In genomic region chr1:228923973-228924766, GRCh38 we compare ENCODE assay signal across 15 cellular contexts.
DNase-seq lines count a peak whose midpoint lies in the region; ATAC-seq, FAIRE-seq and TF ChIP-seq lines count a peak whose summit lies in the region.
"Had no signal": no experiment of that assay in that cellular context is flagged by ENCODE, and none has a peak within 500 bp of the region (broad histone marks: within the 10 kb centered on the region; RNA-seq: fewer than 3 reads in every experiment).

No MANE protein-coding gene starts in this region.

- TF ChIP-seq CTCF in natural killer cell (IDR thresholded peaks at IDR 0.05) = no peak
- no peak for TF ChIP-seq CTCF in fibroblast of villous mesenchyme (IDR thresholded peaks at IDR 0.05; ENCODE audit: insufficient read depth, low read depth, low read length)

- H3K4me3 Mint-ChIP-seq in natural killer cell treated with Interleukin-12 subunit alpha and Interleukin-12 subunit beta and Interleukin-15 and Interleukin-18, amount 100 ng/mL, for 72 hours = no peak overlapping the region
- H3K4me3 Mint-ChIP-seq in natural killer cell = no peak overlapping the region
- H3K4me3 Mint-ChIP-seq: CD4-positive, CD25-positive, alpha-beta regulatory T cell; GM23338; H9 had no signal

- ATAC-seq in natural killer cell treated with Interleukin-12 subunit alpha and Interleukin-12 subunit beta and Interleukin-15 and Interleukin-18, amount 100 ng/mL, for 72 hours = no peak
- no peak for ATAC-seq in natural killer cell
- ATAC-seq: GM12878, GM23338 had no signal

- no peak overlapping the region for H3K4me3 ChIP-seq in fibroblast of villous mesenchyme (ENCODE audit: low read depth, low read length)
- H3K4me3 ChIP-seq: BLaER1 treated with 17β-estradiol and CSF1 and Interleukin-3, amounts not matched to agents 10 nM and 100 nM; GM12878; GM23338 had no signal

- intact Hi-C loops in natural killer cell (cut with micrococcal nuclease) = no loop called here

- H3K27ac Mint-ChIP-seq in natural killer cell treated with Interleukin-12 subunit alpha and Interleukin-12 subunit beta and Interleukin-15 and Interleukin-18, amount 100 ng/mL, for 72 hours = no peak overlapping the region
- no peak overlapping the region for H3K27ac Mint-ChIP-seq in natural killer cell
- H3K27ac Mint-ChIP-seq: CD4-positive, CD25-positive, alpha-beta regulatory T cell; GM23338; H9 had no signal

- peaks cover 4% of the 10 kb centered on the region for H3K9me3 Mint-ChIP-seq in natural killer cell treated with Interleukin-12 subunit alpha and Interleukin-12 subunit beta and Interleukin-15 and Interleukin-18, amount 100 ng/mL, for 72 hours
- no peaks in the 10 kb centered on the region for H3K9me3 Mint-ChIP-seq in natural killer cell

- no peak for FAIRE-seq in RCC 7860 (lab: Jason Lieb, UNC)
- FAIRE-seq: GM12878 had no signal

- H3K36me3 Mint-ChIP-seq in natural killer cell treated with Interleukin-12 subunit alpha and Interleukin-12 subunit beta and Interleukin-15 and Interleukin-18, amount 100 ng/mL, for 72 hours = no peaks in the 10 kb centered on the region
- H3K36me3 Mint-ChIP-seq in natural killer cell = peaks cover 1% of the 10 kb centered on the region
- H3K36me3 Mint-ChIP-seq: CD4-positive, CD25-positive, alpha-beta regulatory T cell had no signal

- H3K4me1 Mint-ChIP-seq in natural killer cell treated with Interleukin-12 subunit alpha and Interleukin-12 subunit beta and Interleukin-15 and Interleukin-18, amount 100 ng/mL, for 72 hours (ENCODE audit: low read depth in 2 of 2) = peaks cover 25 to 37% of the 10 kb centered on the region in 2 donors
- H3K4me1 Mint-ChIP-seq in natural killer cell = peaks cover 19 to 26% of the 10 kb centered on the region in 2 donors

- DNase-seq in natural killer cell treated with Interleukin-12 subunit alpha and Interleukin-12 subunit beta and Interleukin-15 and Interleukin-18, amount 100 ng/mL, for 72 hours (ENCODE audit: low spot score) = peak; percentile 8
- DNase-seq in natural killer cell (no peak), amniotic epithelial cell (ENCODE audit: low read depth) (peak; percentile 66), fibroblast of villous mesenchyme (ENCODE audit: low read depth) (peak; percentile 73), RCC 7860 (ENCODE audit: low spot score) (no peak), occipital lobe (lab: John Stamatoyannopoulos, UW) (no peak), Kasumi-1 (lab: John Stamatoyannopoulos, UW) (no peak)
- DNase-seq in central memory CD4-positive, alpha-beta T cell = no peak
- DNase-seq: 8988T; CD4-positive, CD25-positive, alpha-beta regulatory T cell; DMS79; H9 had no signal

- H3K27me3 Mint-ChIP-seq in natural killer cell treated with Interleukin-12 subunit alpha and Interleukin-12 subunit beta and Interleukin-15 and Interleukin-18, amount 100 ng/mL, for 72 hours = peaks cover 0 to 4% of the 10 kb centered on the region in 2 donors
- peaks cover 0 to 8% of the 10 kb centered on the region in 2 donors for H3K27me3 Mint-ChIP-seq in natural killer cell (ENCODE audit: low read depth in 2 of 2)

Comparison
In these comparisons a context has a peak if more than half of its experiments do, and no peak if none do; other contexts are left out.
1. DNase-seq: peak in natural killer cell treated with Interleukin-12 subunit alpha and Interleukin-12 subunit beta and Interleukin-15 and Interleukin-18, amount 100 ng/mL, for 72 hours (single experiment), amniotic epithelial cell (single experiment) and fibroblast of villous mesenchyme (single experiment); none in natural killer cell (single experiment), RCC 7860 (single experiment), occipital lobe (single experiment), central memory CD4-positive, alpha-beta T cell (single experiment) and Kasumi-1 (0 of 2).